ENCODE assay signal across 13 cellular contexts in genomic region chr6:149128489-149129145, GRCh38.
DNase-seq lines count a peak whose midpoint lies in the region; ATAC-seq and TF ChIP-seq lines count a peak whose summit lies in the region.
"Had no signal": no experiment of that assay in that cellular context is flagged by ENCODE, and none has a peak within 500 bp of the region (broad histone marks: within the 10 kb centered on the region; RNA-seq: fewer than 3 reads in every experiment).

No MANE protein-coding gene starts in this region.

- H3K4me3 Mint-ChIP-seq in activated CD8-positive, alpha-beta T cell treated with anti-CD3 and anti-CD28 coated beads for 36 hours, result no peak overlapping the region

- H3K27ac Mint-ChIP-seq in activated CD8-positive, alpha-beta T cell treated with anti-CD3 and anti-CD28 coated beads for 36 hours, result peak overlapping the region; percentile 80

- H3K36me3 ChIP-seq in left ventricle myocardium inferior, result no peaks in the 10 kb centered on the region
- H3K36me3 ChIP-seq: uterus had no signal

- peak; percentile 15 for DNase-seq in stimulated activated CD8-positive, alpha-beta memory T cell treated with anti-CD3 and anti-CD28 coated beads, Interleukin-12 subunit alpha, Interleukin-12 subunit beta, amount 100 ng/mL, for 1 hour (ENCODE audit: low read depth)
- no peak for DNase-seq in stimulated activated CD8-positive, alpha-beta memory T cell treated with anti-CD3 and anti-CD28 coated beads, Interleukin-4, amount 100 ng/mL, for 48 hours
- peak; percentile 64 for DNase-seq in activated CD8-positive, alpha-beta T cell treated with anti-CD3 and anti-CD28 coated beads for 36 hours
- DNase-seq in left ventricle myocardium inferior (peak; percentile 40), T-helper 9 cell (no peak)
- DNase-seq: AML-193, aorta, NCI-H1105 treated with DMSO at 0.1 percent for 48 hours, nucleus accumbens, uterus had no signal

- peak overlapping the region; percentile 53 for H3K27ac ChIP-seq in left ventricle myocardium inferior (replicated peaks)
- H3K27ac ChIP-seq: uterus had no signal

- no peak for TF ChIP-seq CTCF in activated CD8-positive, alpha-beta T cell treated with anti-CD3 and anti-CD28 coated beads for 36 hours (IDR thresholded peaks at IDR 0.05)
- TF ChIP-seq CTCF in left ventricle myocardium inferior (IDR thresholded peaks at IDR 0.05; ENCODE audit: borderline replicate concordance), result no peak

- intact Hi-C loops in activated CD8-positive, alpha-beta T cell treated with anti-CD3 and anti-CD28 coated beads for 36 hours (cut with micrococcal nuclease), result no loop called here
- intact Hi-C loops in left ventricle myocardium inferior (cut with micrococcal nuclease), result no loop called here

- peaks cover 11% of the 10 kb centered on the region for H3K27me3 ChIP-seq in left ventricle myocardium inferior (ENCODE audit: low read depth)
- H3K27me3 ChIP-seq: uterus had no signal

- peaks cover 14% of the 10 kb centered on the region for H3K36me3 Mint-ChIP-seq in activated CD8-positive, alpha-beta T cell treated with anti-CD3 and anti-CD28 coated beads for 36 hours (ENCODE audit: low read depth)

- CTCF ChIA-PET in activated CD8-positive, alpha-beta T cell treated with anti-CD3 and anti-CD28 coated beads for 36 hours (lab: Charles Lee), result interaction anchor here (0.8 to 1.9 kb wide), 7 partner anchors 11 to 62 kb away, joined by 3 to 8 read pairs (median 4); no protein-coding TSS in a partner anchor

- peaks cover 25% of the 10 kb centered on the region for H3K9me3 Mint-ChIP-seq in activated CD8-positive, alpha-beta T cell treated with anti-CD3 and anti-CD28 coated beads for 36 hours

- H3K27me3 Mint-ChIP-seq in activated CD8-positive, alpha-beta T cell treated with anti-CD3 and anti-CD28 coated beads for 36 hours, result no peaks in the 10 kb centered on the region

- H3K9me3 ChIP-seq in left ventricle myocardium inferior (replicated peaks), result no peaks in the 10 kb centered on the region
- H3K9me3 ChIP-seq: uterus had no signal

- POLR2A ChIA-PET in activated CD8-positive, alpha-beta T cell treated with anti-CD3 and anti-CD28 coated beads for 36 hours (lab: Charles Lee), result interaction anchor here (0.6 to 2.1 kb wide), 6 partner anchors 10 to 417 kb away, joined by 3 to 7 read pairs (median 3); partner anchors contain the start of gene PPIL4

- H3K4me1 ChIP-seq in left ventricle myocardium inferior, result peaks cover 4% of the 10 kb centered on the region
- H3K4me1 ChIP-seq: uterus had no signal

- ATAC-seq in activated CD8-positive, alpha-beta T cell treated with anti-CD3 and anti-CD28 coated beads for 36 hours, result peak; percentile 86
- ATAC-seq in GM21447 (IDR thresholded peaks at IDR 0.05; ENCODE audit: unreplicated experiment), result no peak
- no peak for ATAC-seq in HG03378 (IDR thresholded peaks at IDR 0.05; ENCODE audit: unreplicated experiment)
- ATAC-seq in HG03439 (IDR thresholded peaks at IDR 0.05; ENCODE audit: unreplicated experiment), result no peak

- H3K4me1 Mint-ChIP-seq in activated CD8-positive, alpha-beta T cell treated with anti-CD3 and anti-CD28 coated beads for 36 hours (ENCODE audit: low read depth), result peaks cover 52% of the 10 kb centered on the region

- no peak overlapping the region for H3K4me3 ChIP-seq in left ventricle myocardium inferior
- H3K4me3 ChIP-seq: uterus had no signal

Comparison
In these comparisons a context has a peak if more than half of its experiments do, and no peak if none do; other contexts are left out.
1. DNase-seq: peak in stimulated activated CD8-positive, alpha-beta memory T cell treated with anti-CD3 and anti-CD28 coated beads, Interleukin-12 subunit alpha, Interleukin-12 subunit beta, amount 100 ng/mL, for 1 hour (single experiment), activated CD8-positive, alpha-beta T cell treated with anti-CD3 and anti-CD28 coated beads for 36 hours (single experiment) and left ventricle myocardium inferior (single experiment); none in stimulated activated CD8-positive, alpha-beta memory T cell treated with anti-CD3 and anti-CD28 coated beads, Interleukin-4, amount 100 ng/mL, for 48 hours (single experiment) and T-helper 9 cell (single experiment).